14 cellular contexts compared by ENCODE assay signal in genomic region chr15:62365795-62366442, GRCh38. TPM values are rescaled to one million over a fixed set of nuclear protein-coding genes. Genes with fewer than 3 reads are reported as not detected.
DNase-seq lines count a peak whose midpoint lies in the region; ATAC-seq and TF ChIP-seq lines count a peak whose summit lies in the region.
"Had no signal": no experiment of that assay in that cellular context is flagged by ENCODE, and none has a peak within 500 bp of the region (broad histone marks: within the 10 kb centered on the region; RNA-seq: fewer than 3 reads in every experiment).

No MANE protein-coding gene starts in this region.

- no peak overlapping the region for H3K27ac Mint-ChIP-seq in MCF 10A (ENCODE audit: low read depth, unreplicated experiment)
- no peak overlapping the region for H3K27ac Mint-ChIP-seq in neural progenitor cell
- H3K27ac Mint-ChIP-seq: activated T-cell treated with anti-CD3 and anti-CD28 coated beads, Interleukin-2, amount 50 U/mL, for 72 hours had no signal

- no peaks in the 10 kb centered on the region for H4K20me1 ChIP-seq in neural progenitor cell (ENCODE audit: low read depth)

- H3K36me3 Mint-ChIP-seq in MCF 10A (ENCODE audit: insufficient read depth, unreplicated experiment) = no peaks in the 10 kb centered on the region
- H3K36me3 Mint-ChIP-seq in neural progenitor cell = no peaks in the 10 kb centered on the region

- H3K4me2 ChIP-seq in neural progenitor cell = no peak overlapping the region

- H3K9me3 ChIP-seq in breast epithelium = no peaks in the 10 kb centered on the region
- no peaks in the 10 kb centered on the region for H3K9me3 ChIP-seq in neural progenitor cell (ENCODE audit: low read depth)
- H3K9me3 ChIP-seq: ovary had no signal

- no peak for TF ChIP-seq POLR2A in breast epithelium (IDR thresholded peaks at IDR 0.05)

- H3K4me1 ChIP-seq in breast epithelium (no peaks in the 10 kb centered on the region), neural progenitor cell (no peaks in the 10 kb centered on the region)

- H3K27me3 ChIP-seq in breast epithelium (no peaks in the 10 kb centered on the region), neural progenitor cell (no peaks in the 10 kb centered on the region)
- H3K27me3 ChIP-seq: ovary had no signal

- DNase-seq in MCF 10A (ENCODE audit: unreplicated experiment) (peak; percentile 68), breast epithelium (ENCODE audit: low spot score in 2 of 2) (no peak), NCI-H748 (lab: John Stamatoyannopoulos, UW; ENCODE audit: unreplicated experiment) (peak; percentile 74), epithelial cell of proximal tubule (ENCODE audit: low read depth) (peak; percentile 31), neural progenitor cell (ENCODE audit: low spot score) (no peak), NOMO-1 treated with dmso at 0.1 percent for 144 hours (lab: John Stamatoyannopoulos, UW; ENCODE audit: unreplicated experiment) (no peak)
- DNase-seq in stimulated activated CD4-positive, alpha-beta T cell treated with anti-CD3 and anti-CD28 coated beads, Interleukin-2, amount 100 ng/mL, for 24 hours = no peak
- DNase-seq: activated CD4-positive, alpha-beta T cell treated with anti-CD3 and anti-CD28 coated beads, Interleukin-2, amount 50 U/mL, for 1 hour; activated T-cell treated with anti-CD3 and anti-CD28 coated beads, Interleukin-2, amount 50 U/mL, for 72 hours; amniotic stem cell; NCI-H1048; OCI-M1; ovary had no signal

- H3K27ac ChIP-seq in breast epithelium = no peak overlapping the region
- H3K27ac ChIP-seq in neural progenitor cell = no peak overlapping the region
- H3K27ac ChIP-seq: ovary had no signal

- H3K4me3 ChIP-seq in breast epithelium (no peak overlapping the region), epithelial cell of proximal tubule (ENCODE audit: low read depth, low read length) (no peak overlapping the region), neural progenitor cell (no peak overlapping the region)
- H3K4me3 ChIP-seq: ovary had no signal

- POLR2A ChIA-PET in MCF 10A (lab: Yijun Ruan, JAX) = interaction anchor here (0.6 to 0.7 kb wide), 2 partner anchors 69 to 316 kb away, joined by 3 read pairs; no protein-coding TSS in a partner anchor

- no peak overlapping the region for H2AFZ ChIP-seq in neural progenitor cell (replicated peaks)

- H3K36me3 ChIP-seq in breast epithelium = no peaks in the 10 kb centered on the region
- H3K36me3 ChIP-seq in neural progenitor cell = no peaks in the 10 kb centered on the region
- H3K36me3 ChIP-seq: ovary had no signal

- CTCF ChIA-PET in MCF 10A (lab: Yijun Ruan, JAX) = interaction anchor here (0.6 to 1.2 kb wide), 2 partner anchors 22 to 231 kb away, joined by 3 to 4 read pairs; no protein-coding TSS in a partner anchor

- H3K79me2 ChIP-seq in neural progenitor cell (ENCODE audit: low read depth) = no peaks in the 10 kb centered on the region

- H3K27me3 Mint-ChIP-seq in MCF 10A (ENCODE audit: insufficient read depth, unreplicated experiment) = peaks cover 37% of the 10 kb centered on the region
- H3K27me3 Mint-ChIP-seq in neural progenitor cell (ENCODE audit: insufficient read depth, low read depth) = peaks cover 2% of the 10 kb centered on the region

- H3K4me3 Mint-ChIP-seq in MCF 10A (ENCODE audit: unreplicated experiment) = no peak overlapping the region
- H3K4me3 Mint-ChIP-seq in neural progenitor cell = no peak overlapping the region
- H3K4me3 Mint-ChIP-seq: activated T-cell treated with anti-CD3 and anti-CD28 coated beads, Interleukin-2, amount 50 U/mL, for 72 hours had no signal

- intact Hi-C loops in MCF 10A (cut with micrococcal nuclease) = no loop called here
- intact Hi-C loops in breast epithelium (cut with DNase I; ENCODE audit: low total_unique reads) = no loop called here

- TF ChIP-seq CTCF in MCF 10A (IDR thresholded peaks at IDR 0.05; ENCODE audit: unreplicated experiment) (no peak), breast epithelium (IDR thresholded peaks at IDR 0.05) (no peak), epithelial cell of proximal tubule (conservative IDR thresholded peaks at IDR 0.05; ENCODE audit: low read depth, low read length) (no peak), neural progenitor cell (IDR thresholded peaks at IDR 0.05) (no peak)

- peaks cover 5% of the 10 kb centered on the region for H3K4me1 Mint-ChIP-seq in MCF 10A (ENCODE audit: insufficient read depth, unreplicated experiment)
- no peaks in the 10 kb centered on the region for H3K4me1 Mint-ChIP-seq in neural progenitor cell

- H3F3A ChIP-seq in neural progenitor cell (ENCODE audit: low read depth) = no peaks in the 10 kb centered on the region

- no TSS peak for BruUV-seq in MCF 10A (replicated peaks; lab: Mats Ljungman, UMichigan)

- ATAC-seq in HG02938 (IDR thresholded peaks at IDR 0.05; ENCODE audit: unreplicated experiment) = no peak
- ATAC-seq: activated T-cell treated with anti-CD3 and anti-CD28 coated beads, Interleukin-2, amount 50 U/mL, for 72 hours had no signal

- no peak overlapping the region for H3K9ac ChIP-seq in neural progenitor cell

- H3K9me3 Mint-ChIP-seq in MCF 10A (ENCODE audit: unreplicated experiment) (no peaks in the 10 kb centered on the region), neural progenitor cell (no peaks in the 10 kb centered on the region)
- H3K9me3 Mint-ChIP-seq: activated T-cell treated with anti-CD3 and anti-CD28 coated beads, Interleukin-2, amount 50 U/mL, for 72 hours had no signal

RNA-seq across cellular contexts. Expression of gene TLN2, which starts 24.4 kb away (rescaled TPM):
- 18.2 and 39.7 TPM in 2 replicates for total RNA-seq in MCF 10A (2022)
- total RNA-seq in breast epithelium = 100 to 1,000 TPM in 1 of 3 donors, 10 to 100 TPM in 2; 22.0 to 223 (median 32.8) TPM
- total RNA-seq in epithelial cell of proximal tubule = 8.2 and 13.0 TPM in 2 replicates
- total RNA-seq in neural progenitor cell (ENCODE audit: low replicate concordance) = 11.7 and 15.6 TPM in 2 replicates

Comparison
In these comparisons a context has a peak if more than half of its experiments do, and no peak if none do; other contexts are left out.
1. DNase-seq: peak in MCF 10A (single experiment), NCI-H748 (single experiment) and epithelial cell of proximal tubule (single experiment); none in breast epithelium (0 of 2), stimulated activated CD4-positive, alpha-beta T cell treated with anti-CD3 and anti-CD28 coated beads, Interleukin-2, amount 100 ng/mL, for 24 hours (0 of 2), neural progenitor cell (single experiment) and NOMO-1 treated with dmso at 0.1 percent for 144 hours (single experiment).